In genomic region chr16:881219-882097, GRCh38 we compare ENCODE assay signal across 20 cellular contexts.
DNase-seq lines count a peak whose midpoint lies in the region; ATAC-seq, FAIRE-seq and TF ChIP-seq lines count a peak whose summit lies in the region.
"Had no signal": no experiment of that assay in that cellular context is flagged by ENCODE, and none has a peak within 500 bp of the region (broad histone marks: within the 10 kb centered on the region; RNA-seq: fewer than 3 reads in every experiment).

No MANE protein-coding gene starts in this region.

- CTCF ChIA-PET in K562 (lab: Yijun Ruan, JAX; ENCODE audit: low intra/inter-chr PET ratio): no interaction called here

- H4K20me1 ChIP-seq in K562 (replicated peaks; ENCODE audit: control insufficient read depth, insufficient read depth, low read length): peaks cover 13% of the 10 kb centered on the region

- no peak for TF ChIP-seq EP300 in K562 (IDR thresholded peaks at IDR 0.05; ENCODE audit: low read length)

- ATAC-seq in Right ventricle myocardium superior (ENCODE audit: poor library complexity) (no peak), heart right ventricle (no peak), K562 (no peak; the same call in 2 of the 3 replicates), memory B cell (ENCODE audit: low read depth) (no peak), GM19452 (IDR thresholded peaks at IDR 0.05; ENCODE audit: unreplicated experiment) (no peak)
- no peak for ATAC-seq in stimulated activated naive B cell treated with anti-CD40 and anti-IgM and Interleukin-4, amounts not matched to agents 10 μg/mL and 1 μg/mL and 100 μg/mL, for 72 hours (replicated peaks)
- ATAC-seq: GM12878 had no signal

- no peak overlapping the region for H3K4me3 Mint-ChIP-seq in memory B cell
- H3K4me3 Mint-ChIP-seq in stimulated activated naive B cell treated with anti-CD40 and anti-IgM and Interleukin-4, amounts not matched to agents 10 μg/mL and 1 μg/mL and 100 μg/mL, for 72 hours: no peak overlapping the region

- H3K27me3 Mint-ChIP-seq in memory B cell: no peaks in the 10 kb centered on the region
- no peaks in the 10 kb centered on the region for H3K27me3 Mint-ChIP-seq in stimulated activated naive B cell treated with anti-CD40 and anti-IgM and Interleukin-4, amounts not matched to agents 10 μg/mL and 1 μg/mL and 100 μg/mL, for 72 hours

- no peak overlapping the region for H3K4me2 ChIP-seq in K562 (ENCODE audit: insufficient read depth, low read length)

- H3K9me1 ChIP-seq in K562 (ENCODE audit: control insufficient read depth, insufficient read depth, low read length): no peaks in the 10 kb centered on the region

- TF ChIP-seq POLR2A in K562 (conservative IDR thresholded peaks at IDR 0.05) (no peak), H54 (IDR thresholded peaks at IDR 0.05; ENCODE audit: low read depth, low read length) (no peak)

- peaks cover 6% of the 10 kb centered on the region for H3K9me3 Mint-ChIP-seq in memory B cell
- H3K9me3 Mint-ChIP-seq in stimulated activated naive B cell treated with anti-CD40 and anti-IgM and Interleukin-4, amounts not matched to agents 10 μg/mL and 1 μg/mL and 100 μg/mL, for 72 hours: peaks cover 3 to 4% of the 10 kb centered on the region in 2 donors

- peaks cover 0 to 31% (median 23%) of the 10 kb centered on the region in 11 donors for H3K9me3 ChIP-seq in heart right ventricle
- no peaks in the 10 kb centered on the region for H3K9me3 ChIP-seq in K562 (replicated peaks; ENCODE audit: control insufficient read depth, insufficient read depth, low read depth, low read length)

- no peaks in the 10 kb centered on the region for H3K79me2 ChIP-seq in K562 (ENCODE audit: control insufficient read depth, insufficient read depth, low read length)

- no TSS peak for BruUV-seq in K562 (replicated peaks; lab: Mats Ljungman, UMichigan)

- TF ChIP-seq CTCF in heart right ventricle (IDR thresholded peaks at IDR 0.05): no peak
- TF ChIP-seq CTCF in K562 (IDR thresholded peaks at IDR 0.05 in 2 of 3, conservative IDR thresholded peaks at IDR 0.05 in 1 of 3; ENCODE audit: insufficient read depth in 2 of 3, low read depth in 1 of 3, low read length in 3 of 3): no peak

- H3K27ac ChIP-seq in heart right ventricle (no peak overlapping the region), K562 (ENCODE audit: extremely low read depth, low read depth, low read length) (no peak overlapping the region)
- H3K27ac ChIP-seq: RWPE1, SJSA1 had no signal

- POLR2A ChIA-PET in K562 (lab: Yijun Ruan, JAX): interaction anchor here (0.7 to 1.5 kb wide), 3 partner anchors 10 to 56 kb away, joined by 3 to 4 read pairs (median 3); no protein-coding TSS in a partner anchor

- no peak for TF ChIP-seq RAD21 in K562 (CRISPR knock-in tag; conservative IDR thresholded peaks at IDR 0.05 in 1 of 2, IDR thresholded peaks at IDR 0.05 in 1 of 2)

- in situ Hi-C loops in K562 (cut with MboI): no loop called here

- H2AFZ ChIP-seq in K562 (ENCODE audit: low read depth, low read length): no peak overlapping the region

- no peaks in the 10 kb centered on the region for H3K4me1 ChIP-seq in heart right ventricle
- peaks cover 0 to 23% of the 10 kb centered on the region in 2 experiments; a peak in 1 of 5 replicates for H3K4me1 ChIP-seq in K562 (replicated peaks in 1 of 2; ENCODE audit: control insufficient read depth in 2 of 2, insufficient read depth in 2 of 2, low read length in 2 of 2)
- H3K4me1 ChIP-seq: SJSA1 had no signal

- H3K4me1 Mint-ChIP-seq in memory B cell: peaks cover 10% of the 10 kb centered on the region
- peaks cover 12 to 20% of the 10 kb centered on the region in 2 donors for H3K4me1 Mint-ChIP-seq in stimulated activated naive B cell treated with anti-CD40 and anti-IgM and Interleukin-4, amounts not matched to agents 10 μg/mL and 1 μg/mL and 100 μg/mL, for 72 hours

- peaks cover 9% of the 10 kb centered on the region for H3K36me3 Mint-ChIP-seq in memory B cell
- peaks cover 19 to 29% of the 10 kb centered on the region in 2 donors for H3K36me3 Mint-ChIP-seq in stimulated activated naive B cell treated with anti-CD40 and anti-IgM and Interleukin-4, amounts not matched to agents 10 μg/mL and 1 μg/mL and 100 μg/mL, for 72 hours

- H3K4me3 ChIP-seq in heart right ventricle (no peak overlapping the region), K562 (no peak overlapping the region)
- H3K4me3 ChIP-seq: GM12878, SJSA1 had no signal

- H3K27me3 ChIP-seq in heart right ventricle: no peaks in the 10 kb centered on the region
- peaks cover 34 to 72% of the 10 kb centered on the region in 2 experiments for H3K27me3 ChIP-seq in K562 (ENCODE audit: control insufficient read depth in 2 of 2, insufficient read depth in 2 of 2, low read length in 2 of 2)
- H3K27me3 ChIP-seq: SJSA1 had no signal

- 89 to 92% methylated on average over 21 of the region's 21 CpGs for WGBS in heart right ventricle, 2 donors
- WGBS in K562 (ENCODE audit: insufficient coverage, low coverage, missing lambda C conversion rate): 2% methylated on average over 19 of the region's 21 CpGs

- DNase-seq in Right ventricle myocardium superior (peak; percentile 30), heart right ventricle (no peak), K562 (ENCODE audit: extremely low read depth in 1 of 4, low spot score in 3 of 4) (no peak), memory B cell (ENCODE audit: low spot score in 2 of 2) (no peak), NCI-H128 (lab: John Stamatoyannopoulos, UW; ENCODE audit: unreplicated experiment) (no peak), H54 (ENCODE audit: insufficient read length, low spot score) (no peak)
- DNase-seq in stimulated activated naive B cell treated with anti-CD40 and anti-IgM and Interleukin-4, amounts not matched to agents 10 μg/mL and 1 μg/mL and 100 μg/mL, for 72 hours: no peak
- DNase-seq: C1 segment of cervical spinal cord, GDM1, IMR-90, NCI-H1417, NCI-H1930, NCI-H2171, NCI-H446, NCI-H748 treated with DMSO at 0.1 percent for 48 hours had no signal

- no peak overlapping the region for H3K9ac ChIP-seq in K562 (ENCODE audit: insufficient read depth in 1 of 2, low read depth in 2 of 2, low read length in 2 of 2)

- H3K27ac Mint-ChIP-seq in memory B cell: peak overlapping the region; percentile 38
- peak overlapping the region; percentile 43 for H3K27ac Mint-ChIP-seq in stimulated activated naive B cell treated with anti-CD40 and anti-IgM and Interleukin-4, amounts not matched to agents 10 μg/mL and 1 μg/mL and 100 μg/mL, for 72 hours

- FAIRE-seq in K562 (lab: Jason Lieb, UNC) (peak; percentile 48), H54 (lab: Jason Lieb, UNC) (no peak)
- FAIRE-seq: A204.1, GM12878 had no signal

- intact Hi-C loops in Right ventricle myocardium superior (cut with DNase I) (no loop called here), heart right ventricle (cut with DNase I) (no loop called here), K562 (cut with micrococcal nuclease) (no loop called here)

- peaks cover 0 to 12% (median 0%) of the 10 kb centered on the region in 9 donors for H3K36me3 ChIP-seq in heart right ventricle
- no peaks in the 10 kb centered on the region for H3K36me3 ChIP-seq in K562 (ENCODE audit: control insufficient read depth, insufficient read depth, low read length)
- H3K36me3 ChIP-seq: SJSA1 had no signal

TF ChIP-seq in K562, 482 proteins besides CTCF, POLR2A, EP300 and RAD21:
- TF ChIP-seq MCM3 (IDR thresholded peaks at IDR 0.05) (no peak), BHLHE40 (IDR thresholded peaks at IDR 0.05; ENCODE audit: low read length) (no peak), ZBTB17 (CRISPR knock-in tag; IDR thresholded peaks at IDR 0.05) (no peak), SRSF3 (IDR thresholded peaks at IDR 0.05; ENCODE audit: insufficient read depth, low read length) (no peak), ZNF589 (CRISPR knock-in tag; IDR thresholded peaks at IDR 0.05; ENCODE audit: low read depth) (no peak), POLR2G (IDR thresholded peaks at IDR 0.05; ENCODE audit: low read depth, low read length) (no peak), KHSRP (IDR thresholded peaks at IDR 0.05) (no peak), CBX3 (IDR thresholded peaks at IDR 0.05; ENCODE audit: borderline replicate concordance in 1 of 2, low read length in 2 of 2) (no peak), ATF7 (IDR thresholded peaks at IDR 0.05) (no peak)
